ENCODE assay signal across 1 cellular context in the genomic region with DNA sequence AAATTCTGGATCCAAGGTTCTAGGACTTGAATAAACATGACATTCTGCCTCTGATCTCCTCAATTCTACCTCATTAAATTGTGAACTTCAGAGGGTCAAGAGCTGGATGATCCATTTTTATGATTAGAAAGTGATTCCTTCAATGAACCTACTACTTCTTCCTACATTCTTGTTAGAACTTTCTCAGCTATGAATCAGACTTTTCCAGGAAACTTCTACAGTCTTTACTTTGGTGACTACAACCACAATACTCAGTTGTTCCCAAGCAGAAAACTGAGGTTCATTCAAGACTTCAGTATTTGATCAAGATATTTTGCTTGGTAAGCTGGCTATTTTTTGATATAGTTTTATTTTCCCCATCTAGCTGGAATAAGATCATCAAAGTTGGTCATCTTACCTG.
A peak's percentile ranks its signal among the peaks of the same experiment; 100 is the strongest.
TF ChIP-seq lines count a peak whose summit lies in the region.

No MANE protein-coding gene starts in this region.

TF ChIP-seq in K562, 482 proteins besides CTCF, POLR2A, EP300 and RAD21:
- TF ChIP-seq, protein P1, sequence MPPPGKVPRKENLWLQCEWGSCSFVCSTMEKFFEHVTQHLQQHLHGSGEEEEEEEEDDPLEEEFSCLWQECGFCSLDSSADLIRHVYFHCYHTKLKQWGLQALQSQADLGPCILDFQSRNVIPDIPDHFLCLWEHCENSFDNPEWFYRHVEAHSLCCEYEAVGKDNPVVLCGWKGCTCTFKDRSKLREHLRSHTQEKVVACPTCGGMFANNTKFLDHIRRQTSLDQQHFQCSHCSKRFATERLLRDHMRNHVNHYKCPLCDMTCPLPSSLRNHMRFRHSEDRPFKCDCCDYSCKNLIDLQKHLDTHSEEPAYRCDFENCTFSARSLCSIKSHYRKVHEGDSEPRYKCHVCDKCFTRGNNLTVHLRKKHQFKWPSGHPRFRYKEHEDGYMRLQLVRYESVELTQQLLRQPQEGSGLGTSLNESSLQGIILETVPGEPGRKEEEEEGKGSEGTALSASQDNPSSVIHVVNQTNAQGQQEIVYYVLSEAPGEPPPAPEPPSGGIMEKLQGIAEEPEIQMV (tag; conservative IDR thresholded peaks at IDR 0.05; ENCODE audit: low read depth): no peak
- peak; percentile 38; the same call in 1 of the 2 replicates for TF ChIP-seq FOSL1 (tag; conservative IDR thresholded peaks at IDR 0.05)
